In the genomic region with DNA sequence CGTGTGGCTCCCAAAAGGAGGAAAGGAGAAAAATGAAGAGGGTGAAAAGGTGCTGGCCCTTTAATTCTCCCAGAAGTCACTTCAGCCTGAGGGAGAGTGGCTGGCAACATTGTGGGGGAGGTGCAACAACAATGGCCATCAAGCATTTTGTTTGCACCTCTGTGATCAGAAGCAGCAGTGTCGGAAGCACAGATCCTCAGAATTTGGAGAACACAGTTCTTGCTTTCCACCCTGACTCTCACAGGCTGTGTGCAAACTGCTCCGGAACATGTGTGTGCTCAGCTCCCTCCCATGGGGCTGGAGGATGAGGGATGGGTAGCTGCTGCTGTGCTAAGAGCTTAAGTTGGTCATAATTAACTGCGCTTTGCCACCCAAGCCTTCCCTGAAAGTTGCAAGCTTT, we compare ENCODE assay signal across 13 cellular contexts.
DNase-seq lines count a peak whose midpoint lies in the region; ATAC-seq, FAIRE-seq and TF ChIP-seq lines count a peak whose summit lies in the region.
"Had no signal": no experiment of that assay in that cellular context is flagged by ENCODE, and none has a peak within 500 bp of the region (broad histone marks: within the 10 kb centered on the region; RNA-seq: fewer than 3 reads in every experiment).

No MANE protein-coding gene starts in this region.

- H3K79me1 ChIP-seq in mesenchymal stem cell (replicated peaks; ENCODE audit: low read length, poor library complexity, severe bottlenecking), result no peaks in the 10 kb centered on the region

- H3K4me3 ChIP-seq in SK-N-SH (ENCODE audit: low read depth in 2 of 2, low read length in 1 of 2) (no peak overlapping the region), choroid plexus epithelial cell (ENCODE audit: low read depth, low read length) (peak overlapping the region; percentile 28), mesenchymal stem cell (ENCODE audit: insufficient read depth in 1 of 2, low read depth in 1 of 2, low read length in 2 of 2) (peak overlapping the region in 1 of 2 experiments; percentile 66), transverse colon (peak overlapping the region in 3 of 4 donors; percentile 2 to 14 (median 13)), left lung (no peak overlapping the region)

- H3F3A ChIP-seq in SK-N-SH (replicated peaks; ENCODE audit: insufficient read depth), result no peaks in the 10 kb centered on the region

- in situ Hi-C loops in transverse colon (cut with MboI; ENCODE audit: low pct_ligation_motif_present in 1 of 4, low pct_unique_long_range_greater_than_20kb in 1 of 4, low sequenced_read_pairs in 3 of 4), result loop anchor here in 1 of 4 donors (25.0 kb wide), 1 partner anchor 180 kb away; no protein-coding TSS in a partner anchor

- no peak for FAIRE-seq in H54 (lab: Jason Lieb, UNC)

- TF ChIP-seq RAD21 in SK-N-SH (IDR thresholded peaks at IDR 0.05; ENCODE audit: low read length), result no peak

- H3K23ac ChIP-seq in mesenchymal stem cell (ENCODE audit: low read length in 2 of 2), result no peak overlapping the region

- no peaks in the 10 kb centered on the region for H3K9me3 ChIP-seq in SK-N-SH
- H3K9me3 ChIP-seq in mesenchymal stem cell (ENCODE audit: control insufficient read depth, low read length), result no peaks in the 10 kb centered on the region
- no peaks in the 10 kb centered on the region for H3K9me3 ChIP-seq in transverse colon
- peaks cover 0 to 3% of the 10 kb centered on the region in 2 donors for H3K9me3 ChIP-seq in left lung

- H3K4ac ChIP-seq in mesenchymal stem cell (ENCODE audit: low read depth in 1 of 2, low read length in 2 of 2), result no peak overlapping the region

- H4K20me1 ChIP-seq in SK-N-SH (ENCODE audit: insufficient read depth), result no peaks in the 10 kb centered on the region

- no peak overlapping the region for H2AK5ac ChIP-seq in mesenchymal stem cell (ENCODE audit: low read length, severe bottlenecking)

- no peak overlapping the region for H3K14ac ChIP-seq in mesenchymal stem cell (ENCODE audit: low read length in 2 of 2)

- no peak overlapping the region for H2BK12ac ChIP-seq in mesenchymal stem cell (ENCODE audit: low read length in 2 of 2)

- H2BK5ac ChIP-seq in mesenchymal stem cell (ENCODE audit: low read depth, low read length, poor library complexity, severe bottlenecking), result no peak overlapping the region

- no peak overlapping the region for H2BK15ac ChIP-seq in mesenchymal stem cell (ENCODE audit: low read depth, poor library complexity, severe bottlenecking)

- H3K27me3 ChIP-seq in SK-N-SH (ENCODE audit: insufficient read depth) (no peaks in the 10 kb centered on the region), mesenchymal stem cell (ENCODE audit: control insufficient read depth in 1 of 2, insufficient read depth in 1 of 2, low read length in 2 of 2) (no peaks in the 10 kb centered on the region), transverse colon (no peaks in the 10 kb centered on the region), left lung (no peaks in the 10 kb centered on the region)

- no peak for DNase-seq in SK-N-SH
- DNase-seq in choroid plexus epithelial cell (ENCODE audit: low read depth), result no peak
- no peak for DNase-seq in mesenchymal stem cell
- DNase-seq in transverse colon, result no peak
- DNase-seq in left lung, result no peak
- no peak for DNase-seq in H54 (ENCODE audit: insufficient read length, low spot score)
- DNase-seq: midbrain; stimulated activated CD4-positive, alpha-beta T cell treated with anti-CD3 and anti-CD28 coated beads, Interleukin-12 subunit alpha, Interleukin-12 subunit beta, amount 100 ng/mL, for 4 hours; T1000 had no signal

- 89% methylated on average over 4 of the region's 4 CpGs for WGBS in SK-N-SH (ENCODE audit: low lambda C conversion rate)
- 78% methylated on average over 4 of the region's 4 CpGs for WGBS in mesenchymal stem cell
- 50 to 78% methylated on average over 1 to 4 of the region's 4 CpGs for WGBS in transverse colon (ENCODE audit: low coverage in 1 of 2), 2 donors

- H3K9me2 ChIP-seq in SK-N-SH, result no peaks in the 10 kb centered on the region

- H3K18ac ChIP-seq in mesenchymal stem cell (ENCODE audit: low read depth in 1 of 2, low read length in 2 of 2), result no peak overlapping the region

- no peaks in the 10 kb centered on the region for H3K79me2 ChIP-seq in SK-N-SH (ENCODE audit: insufficient read depth)

- H4K8ac ChIP-seq in mesenchymal stem cell (ENCODE audit: low read length), result peak overlapping the region; percentile 45

- H3K4me1 ChIP-seq in SK-N-SH (ENCODE audit: control insufficient read depth in 1 of 2, insufficient read depth in 2 of 2, low read depth in 1 of 2, low read length in 1 of 2) (peaks cover 0 to 35% of the 10 kb centered on the region in 2 experiments; a peak in 2 of 4 replicates), mesenchymal stem cell (ENCODE audit: control insufficient read depth, insufficient read depth, low read depth, low read length) (no peaks in the 10 kb centered on the region), transverse colon (no peaks in the 10 kb centered on the region), left lung (no peaks in the 10 kb centered on the region)

- CTCF ChIA-PET in SK-N-SH (lab: Yijun Ruan, JAX), result interaction anchor here (0.9 to 3.1 kb wide), 3 partner anchors 9 to 196 kb away, joined by 3 to 10 read pairs (median 3); no protein-coding TSS in a partner anchor

- no peaks in the 10 kb centered on the region for H3K36me3 ChIP-seq in SK-N-SH (replicated peaks in 1 of 2; ENCODE audit: control insufficient read depth in 1 of 2, insufficient read depth in 2 of 2, low read length in 1 of 2)
- no peaks in the 10 kb centered on the region for H3K36me3 ChIP-seq in mesenchymal stem cell (ENCODE audit: control insufficient read depth in 1 of 2, insufficient read depth in 2 of 2, low read depth in 1 of 2, low read length in 2 of 2)
- H3K36me3 ChIP-seq in transverse colon, result no peaks in the 10 kb centered on the region
- no peaks in the 10 kb centered on the region for H3K36me3 ChIP-seq in left lung

- TF ChIP-seq POLR2A in transverse colon (IDR thresholded peaks at IDR 0.05) (no peak), H54 (IDR thresholded peaks at IDR 0.05; ENCODE audit: low read depth, low read length) (no peak)

- H3K9ac ChIP-seq in SK-N-SH, result no peak overlapping the region
- H3K9ac ChIP-seq in mesenchymal stem cell (ENCODE audit: low read length), result peak overlapping the region; percentile 73

- H3K27ac ChIP-seq in SK-N-SH (ENCODE audit: low read depth in 2 of 2, low read length in 1 of 2), result no peak overlapping the region; a peak in 1 of 4 replicates
- no peak overlapping the region for H3K27ac ChIP-seq in mesenchymal stem cell (ENCODE audit: low read length, poor library complexity, severe bottlenecking)
- peak overlapping the region in 2 of 4 donors; percentile 4 to 30 for H3K27ac ChIP-seq in transverse colon
- H3K27ac ChIP-seq in left lung, result no peak overlapping the region
- H3K27ac ChIP-seq: 22Rv1 had no signal

- POLR2A ChIA-PET in SK-N-SH (lab: Yijun Ruan, JAX), result no interaction called here

- no peak overlapping the region for H2BK120ac ChIP-seq in mesenchymal stem cell (ENCODE audit: low read depth, low read length)

- intact Hi-C loops in transverse colon (cut with DNase I; ENCODE audit: low total_unique reads) (no loop called here), left lung (cut with DNase I) (no loop called here)

- TF ChIP-seq EP300 in SK-N-SH (IDR thresholded peaks at IDR 0.05; ENCODE audit: borderline replicate concordance in 1 of 2, low read depth in 1 of 2, low read length in 1 of 2), result no peak
- TF ChIP-seq EP300 in transverse colon (IDR thresholded peaks at IDR 0.05; ENCODE audit: low read depth), result no peak

- peak overlapping the region; percentile 36 for H4K91ac ChIP-seq in mesenchymal stem cell (ENCODE audit: low read length)

- no peak overlapping the region for H2AFZ ChIP-seq in SK-N-SH (ENCODE audit: low read depth)
- H2AFZ ChIP-seq in mesenchymal stem cell (ENCODE audit: low read depth, low read length), result no peak overlapping the region

- ATAC-seq in SK-N-SH treated with all-trans-retinoic acid at 6 μM for 48 hours, result no peak
- no peak for ATAC-seq in left lung
- ATAC-seq in esophagus mucosa, result no peak
- ATAC-seq: stimulated activated memory B cell treated with anti-CD40 and anti-IgM and Interleukin-4, amounts not matched to agents 10 μg/mL and 1 μg/mL and 100 μg/mL, for 72 hours had no signal

- H3K4me2 ChIP-seq in SK-N-SH (no peak overlapping the region), mesenchymal stem cell (ENCODE audit: low read length, poor library complexity, severe bottlenecking) (no peak overlapping the region)

- TF ChIP-seq CTCF in SK-N-SH (IDR thresholded peaks at IDR 0.05) (no peak), choroid plexus epithelial cell (conservative IDR thresholded peaks at IDR 0.05; ENCODE audit: low read depth, low read length) (no peak), transverse colon (IDR thresholded peaks at IDR 0.05) (no peak), left lung (IDR thresholded peaks at IDR 0.05) (no peak)

TF ChIP-seq in SK-N-SH treated with all-trans-retinoic acid at 6 μM for 48 hours, 23 proteins besides CTCF, POLR2A, EP300 and RAD21:
- 0 out of 2 replicates have a peak, but pooled peaks have one; percentile 28 for TF ChIP-seq ZFP3 (CRISPR knock-in tag; IDR thresholded peaks at IDR 0.05)
- no peak for TF ChIP-seq ZNF565 (CRISPR knock-in tag; conservative IDR thresholded peaks at IDR 0.05; ENCODE audit: low read depth)

TF ChIP-seq in SK-N-SH, 30 proteins besides CTCF, POLR2A, EP300 and RAD21:
- TF ChIP-seq MXI1 (IDR thresholded peaks at IDR 0.05; ENCODE audit: low read depth, low read length), result no peak
- TF ChIP-seq TAF1 (IDR thresholded peaks at IDR 0.05; ENCODE audit: borderline replicate concordance, low read depth, low read length), result no peak
- TF ChIP-seq, protein P1, sequence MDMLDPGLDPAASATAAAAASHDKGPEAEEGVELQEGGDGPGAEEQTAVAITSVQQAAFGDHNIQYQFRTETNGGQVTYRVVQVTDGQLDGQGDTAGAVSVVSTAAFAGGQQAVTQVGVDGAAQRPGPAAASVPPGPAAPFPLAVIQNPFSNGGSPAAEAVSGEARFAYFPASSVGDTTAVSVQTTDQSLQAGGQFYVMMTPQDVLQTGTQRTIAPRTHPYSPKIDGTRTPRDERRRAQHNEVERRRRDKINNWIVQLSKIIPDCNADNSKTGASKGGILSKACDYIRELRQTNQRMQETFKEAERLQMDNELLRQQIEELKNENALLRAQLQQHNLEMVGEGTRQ (IDR thresholded peaks at IDR 0.05; ENCODE audit: borderline replicate concordance, low read depth, low read length), result no peak
- TF ChIP-seq NFIC (IDR thresholded peaks at IDR 0.05; ENCODE audit: borderline replicate concordance), result no peak
- no peak for TF ChIP-seq RCOR1 (IDR thresholded peaks at IDR 0.05; ENCODE audit: low read length)
- no peak for TF ChIP-seq RFX5 (IDR thresholded peaks at IDR 0.05; ENCODE audit: low read length)
- TF ChIP-seq JUND (IDR thresholded peaks at IDR 0.05), result no peak
- TF ChIP-seq FOSL2 (IDR thresholded peaks at IDR 0.05; ENCODE audit: borderline replicate concordance, low read depth), result no peak
- TF ChIP-seq ELF1 (IDR thresholded peaks at IDR 0.05), result no peak
- no peak for TF ChIP-seq GATA2 (CRISPR knock-in tag; IDR thresholded peaks at IDR 0.05)
- no peak for TF ChIP-seq SIN3A (IDR thresholded peaks at IDR 0.05; ENCODE audit: borderline replicate concordance, low read depth, low read length)
TF ChIP-seq in SK-N-SH: peak in this region for 0.

Comparison
In these comparisons a context has a peak if more than half of its experiments do, and no peak if none do; other contexts are left out.
1. H3K4me3 ChIP-seq: peak in choroid plexus epithelial cell (single experiment) and transverse colon (3 of 4); none in SK-N-SH (0 of 2) and left lung (0 of 2).